12 cellular contexts compared by ENCODE assay signal in genomic region chr1:206563367-206563953, GRCh38. TPM values are rescaled to one million over a fixed set of nuclear protein-coding genes. Genes with fewer than 3 reads are reported as not detected.
DNase-seq lines count a peak whose midpoint lies in the region; ATAC-seq, FAIRE-seq and TF ChIP-seq lines count a peak whose summit lies in the region.
"Had no signal": no experiment of that assay in that cellular context is flagged by ENCODE, and none has a peak within 500 bp of the region (broad histone marks: within the 10 kb centered on the region; RNA-seq: fewer than 3 reads in every experiment).

No MANE protein-coding gene starts in this region.

- H3K27ac ChIP-seq in upper lobe of left lung = peak overlapping the region in 1 of 4 donors; percentile 20
- H3K27ac ChIP-seq: coronary artery, upper lobe of right lung had no signal

- no peaks in the 10 kb centered on the region for H3K9me3 ChIP-seq in upper lobe of left lung
- H3K9me3 ChIP-seq: upper lobe of right lung had no signal

- DNase-seq in GM12865 (ENCODE audit: low read depth) (no peak), bronchial epithelial cell (ENCODE audit: low read depth) (peak; percentile 23), NCI-H1694 treated with DMSO at 0.1 percent for 48 hours (lab: John Stamatoyannopoulos, UW) (no peak), OCI-M2 (lab: John Stamatoyannopoulos, UW; ENCODE audit: unreplicated experiment) (no peak), upper lobe of left lung (no peak), hippocampal formation (lab: John Stamatoyannopoulos, UW) (no peak)
- DNase-seq: NCI-H1092 had no signal

- no peak for TF ChIP-seq EP300 in upper lobe of left lung (IDR thresholded peaks at IDR 0.05)

- H3K4me1 ChIP-seq in upper lobe of left lung = peaks cover 27 to 63% (median 36%) of the 10 kb centered on the region in 4 donors

- peak; percentile 28 for ATAC-seq in GM21390 (IDR thresholded peaks at IDR 0.05; ENCODE audit: unreplicated experiment)
- peak; percentile 22 for ATAC-seq in HG03196 (IDR thresholded peaks at IDR 0.05; ENCODE audit: unreplicated experiment)
- no peak for ATAC-seq in upper lobe of left lung (ENCODE audit: low FRiP score in 2 of 2)

- 55 to 64% methylated on average over 1 of the region's 1 CpG for whole genome bisulfite sequencing in upper lobe of left lung, 2 donors

- TF ChIP-seq CTCF in GM12865 (IDR thresholded peaks at IDR 0.05; ENCODE audit: insufficient read depth, low read depth, low read length, missing control alignments) (no peak), bronchial epithelial cell (IDR thresholded peaks at IDR 0.05; ENCODE audit: insufficient read depth, low read length, severe bottlenecking) (no peak), upper lobe of left lung (IDR thresholded peaks at IDR 0.05) (no peak)

- no peak for FAIRE-seq in bronchial epithelial cell (lab: Jason Lieb, UNC)
- FAIRE-seq: TTC549 had no signal

- H3K36me3 ChIP-seq in bronchial epithelial cell (ENCODE audit: control insufficient read depth, insufficient read depth, low read length) = no peaks in the 10 kb centered on the region
- H3K36me3 ChIP-seq in upper lobe of left lung = peaks cover 0 to 6% (median 0%) of the 10 kb centered on the region in 4 donors
- H3K36me3 ChIP-seq: upper lobe of right lung had no signal

- H3K4me3 ChIP-seq in GM12865 (ENCODE audit: low read depth, low read length) (peak overlapping the region; percentile 2), bronchial epithelial cell (ENCODE audit: low read depth, low read length) (no peak overlapping the region), upper lobe of left lung (no peak overlapping the region)
- H3K4me3 ChIP-seq: coronary artery, upper lobe of right lung had no signal

- no peak for TF ChIP-seq POLR2A in upper lobe of left lung (IDR thresholded peaks at IDR 0.05)

- no peaks in the 10 kb centered on the region for H3K27me3 ChIP-seq in bronchial epithelial cell (ENCODE audit: control insufficient read depth, insufficient read depth, low read length)
- no peaks in the 10 kb centered on the region for H3K27me3 ChIP-seq in upper lobe of left lung
- H3K27me3 ChIP-seq: upper lobe of right lung had no signal

RNA-seq across cellular contexts. Expression of gene EIF2D, which starts 48.8 kb away (rescaled TPM):
- 52.0 and 56.1 TPM in 2 replicates for total RNA-seq in bronchial epithelial cell
- 10 to 100 TPM; 32.6 to 84.9 (median 45.4) TPM for total RNA-seq in upper lobe of left lung

RNA-seq across cellular contexts. Expression of gene RASSF5, which starts 56.1 kb away (rescaled TPM):
- total RNA-seq in bronchial epithelial cell (3.4 and 4.6 TPM in 2 replicates), upper lobe of left lung (10 to 100 TPM; 47.2 to 61.1 (median 54.9) TPM)

Comparison
In these comparisons a context has a peak if more than half of its experiments do, and no peak if none do; other contexts are left out.
1. ATAC-seq: peak in GM21390 (single experiment) and HG03196 (single experiment); none in upper lobe of left lung (0 of 2).